ENCODE assay signal across 9 cellular contexts in the genomic region with DNA sequence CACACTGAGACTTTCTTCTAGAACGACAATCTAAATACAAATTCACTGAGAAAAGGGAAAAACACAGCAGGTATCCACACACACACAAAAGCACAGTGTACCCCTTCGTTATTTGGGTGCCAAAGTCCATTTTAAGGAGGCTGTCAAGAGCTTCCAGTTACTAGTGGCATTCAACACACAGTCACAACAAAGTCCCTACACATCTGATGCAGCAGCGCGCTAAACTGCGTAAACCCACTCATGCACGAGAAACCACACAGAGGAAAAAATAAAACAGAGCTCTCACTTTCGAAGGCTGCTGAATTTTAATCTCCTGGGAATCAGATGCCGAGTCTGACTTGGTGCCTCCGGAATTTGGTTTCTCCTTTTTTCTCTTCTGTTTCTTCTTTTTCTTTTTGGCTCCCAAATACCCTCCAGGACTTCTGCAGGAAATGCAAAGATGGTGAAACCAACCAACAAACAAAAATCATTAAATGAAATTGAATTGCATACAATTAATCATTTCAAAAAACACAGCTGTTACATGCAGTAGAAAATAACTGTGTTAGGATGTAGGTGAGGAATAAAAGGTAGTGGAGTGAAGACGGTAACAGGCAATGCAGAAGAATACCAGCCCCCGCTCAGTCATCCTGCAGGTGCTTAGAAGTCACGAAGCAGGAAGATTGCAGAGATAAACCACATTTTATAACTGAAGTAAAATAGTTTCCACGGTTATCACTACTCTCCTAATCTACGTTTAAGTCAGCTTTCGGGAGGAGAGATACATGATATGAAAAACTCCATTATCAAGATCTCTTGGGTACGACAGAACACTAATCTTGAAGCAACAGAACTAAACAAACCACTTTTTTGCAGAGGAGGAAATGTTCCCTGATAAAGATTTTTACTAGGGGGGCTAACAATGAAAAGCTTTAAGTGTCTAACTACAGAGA. TPM values are rescaled to one million over a fixed set of nuclear protein-coding genes. Genes with fewer than 3 reads are reported as not detected.
DNase-seq lines count a peak whose midpoint lies in the region; ATAC-seq, FAIRE-seq and TF ChIP-seq lines count a peak whose summit lies in the region.
"Had no signal": no experiment of that assay in that cellular context is flagged by ENCODE, and none has a peak within 500 bp of the region (broad histone marks: within the 10 kb centered on the region; RNA-seq: fewer than 3 reads in every experiment).

No MANE protein-coding gene starts in this region.

- H3K9ac ChIP-seq in kidney (ENCODE audit: low read length in 2 of 2), result no peak overlapping the region

- no peaks in the 10 kb centered on the region for H3K9me3 Mint-ChIP-seq in CD14-positive monocyte

- 55 to 60% (median 57%) methylated on average over 16 of the region's 16 CpGs for WGBS in stomach, 5 donors

- no peak for TF ChIP-seq POLR2A in stomach (IDR thresholded peaks at IDR 0.05)

- no peaks in the 10 kb centered on the region for H3K36me3 Mint-ChIP-seq in CD14-positive monocyte

- no peak for TF ChIP-seq EP300 in stomach (IDR thresholded peaks at IDR 0.05)

- H3K27me3 Mint-ChIP-seq in CD14-positive monocyte (ENCODE audit: low read depth in 3 of 3), result no peaks in the 10 kb centered on the region

- peaks cover 2% of the 10 kb centered on the region for H3K4me1 Mint-ChIP-seq in CD14-positive monocyte

- no peak overlapping the region for H3K27ac Mint-ChIP-seq in CD14-positive monocyte

- H3K4me1 ChIP-seq in stomach (peaks cover 0 to 24% (median 10%) of the 10 kb centered on the region in 4 donors), kidney (ENCODE audit: control insufficient read depth in 1 of 2, insufficient read depth in 1 of 2, low read depth in 1 of 2, low read length in 2 of 2) (no peaks in the 10 kb centered on the region)

- intact Hi-C loops in CD14-positive monocyte (cut with micrococcal nuclease), result no loop called here
- intact Hi-C loops in stomach (cut with DNase I; ENCODE audit: low total_unique reads), result no loop called here
- intact Hi-C loops in kidney (cut with DNase I), result no loop called here

- no peaks in the 10 kb centered on the region for H3K27me3 ChIP-seq in stomach
- H3K27me3 ChIP-seq: cardiac muscle cell had no signal

- ATAC-seq in GM18517 (IDR thresholded peaks at IDR 0.05; ENCODE audit: unreplicated experiment) (peak; percentile 95), HG02610 (IDR thresholded peaks at IDR 0.05; ENCODE audit: unreplicated experiment) (peak; percentile 91)

- no peak overlapping the region for H3K4me3 Mint-ChIP-seq in CD14-positive monocyte

- TF ChIP-seq CTCF in CD14-positive monocyte (IDR thresholded peaks at IDR 0.05), result no peak
- TF ChIP-seq CTCF in stomach (IDR thresholded peaks at IDR 0.05), result no peak
- TF ChIP-seq CTCF in kidney (IDR thresholded peaks at IDR 0.05; ENCODE audit: borderline replicate concordance, extremely low read depth, insufficient read depth), result no peak

- peaks cover 0 to 28% (median 19%) of the 10 kb centered on the region in 4 donors for H3K36me3 ChIP-seq in stomach
- no peaks in the 10 kb centered on the region for H3K36me3 ChIP-seq in kidney (ENCODE audit: control insufficient read depth in 1 of 2, insufficient read depth in 2 of 2, low read length in 2 of 2)
- H3K36me3 ChIP-seq: cardiac muscle cell had no signal

- DNase-seq in NCI-H526 treated with DMSO at 0.1 percent for 48 hours (lab: John Stamatoyannopoulos, UW), result peak; percentile 0
- DNase-seq in inferior parietal cortex (ENCODE audit: extremely low spot score), result peak; percentile 37
- no peak for DNase-seq in CD14-positive monocyte (ENCODE audit: low spot score)
- no peak for DNase-seq in NCI-H226
- DNase-seq in stomach, result no peak
- no peak for DNase-seq in kidney

- FAIRE-seq in kidney (lab: Jason Lieb, UNC), result no peak

- H3K27ac ChIP-seq in stomach (no peak overlapping the region), kidney (ENCODE audit: low read depth in 2 of 2, low read length in 2 of 2) (no peak overlapping the region)
- H3K27ac ChIP-seq: cardiac muscle cell had no signal

- H3K4me3 ChIP-seq in stomach (no peak overlapping the region), kidney (ENCODE audit: low read length in 2 of 2) (no peak overlapping the region)
- H3K4me3 ChIP-seq: cardiac muscle cell had no signal

- H3K9me3 ChIP-seq in stomach (no peaks in the 10 kb centered on the region), kidney (ENCODE audit: control insufficient read depth in 1 of 2, low read length in 2 of 2) (no peaks in the 10 kb centered on the region)

RNA-seq across cellular contexts. Expression of a gene that starts 27.1 kb away (rescaled TPM):
- polyA plus RNA-seq in CD14-positive monocyte, result 1 to 10 TPM in 1 of 2 donors, under 1 TPM in 1; 0.36 to 1.1 TPM
- 100 to 1,000 TPM in 1 of 5 donors, 10 to 100 TPM in 3, 1 to 10 TPM in 1; 6.1 to 107 (median 12.9) TPM for total RNA-seq in stomach
- 1 to 10 TPM; 5.5 to 7.6 (median 6.9) TPM for polyA plus RNA-seq in stomach
- total RNA-seq in kidney, result 19.8 TPM
- 11.7 TPM for polyA plus RNA-seq in kidney (ENCODE audit: insufficient read depth, low read depth, low replicate concordance)

RNA-seq across cellular contexts. Expression of a gene that starts 44.2 kb away (rescaled TPM):
- polyA plus RNA-seq in CD14-positive monocyte, result 10 to 100 TPM; 13.3 to 13.8 TPM
- total RNA-seq in stomach, result 10 to 100 TPM in 2 of 5 donors, 1 to 10 TPM in 2, not detected in 1; 4.5 to 29.4 (median 18.9) TPM
- polyA plus RNA-seq in stomach, result 10 to 100 TPM; 17.9 to 22.3 (median 19.6) TPM
- 18.1 TPM for total RNA-seq in kidney
- polyA plus RNA-seq in kidney (ENCODE audit: insufficient read depth, low read depth, low replicate concordance), result 20.1 TPM

RNA-seq across cellular contexts. Expression of a gene that starts 52.8 kb away (rescaled TPM):
- polyA plus RNA-seq in CD14-positive monocyte, result not detected
- 1 to 10 TPM in 2 of 5 donors, not detected in 3; 2.2 to 6.4 TPM for total RNA-seq in stomach
- not detected for polyA plus RNA-seq in stomach
- 0.50 TPM for total RNA-seq in kidney
- 0.56 TPM for polyA plus RNA-seq in kidney (ENCODE audit: insufficient read depth, low read depth, low replicate concordance)

Comparison
In these comparisons a context has a peak if more than half of its experiments do, and no peak if none do; other contexts are left out.
1. DNase-seq: peak in NCI-H526 treated with DMSO at 0.1 percent for 48 hours (single experiment) and inferior parietal cortex (single experiment); none in CD14-positive monocyte (single experiment), NCI-H226 (single experiment), stomach (single experiment) and kidney (single experiment).